8 cellular contexts compared by ENCODE assay signal in genomic region chr19:12564016-12564664, GRCh38. TPM values are rescaled to one million over a fixed set of nuclear protein-coding genes. Genes with fewer than 3 reads are reported as not detected.
DNase-seq lines count a peak whose midpoint lies in the region; ATAC-seq and TF ChIP-seq lines count a peak whose summit lies in the region.

No MANE protein-coding gene starts in this region.

- no peak overlapping the region for H4K8ac ChIP-seq in neuronal stem cell (ENCODE audit: low read depth, low read length)

- no peak overlapping the region for H3K4me2 ChIP-seq in neuronal stem cell (ENCODE audit: insufficient read depth, low read length, poor library complexity, severe bottlenecking)

- H3K27me3 ChIP-seq in neuronal stem cell (ENCODE audit: control insufficient read depth in 3 of 3, insufficient read depth in 3 of 3, low read depth in 1 of 3, low read length in 3 of 3) = no peaks in the 10 kb centered on the region
- no peaks in the 10 kb centered on the region for H3K27me3 ChIP-seq in stomach

- no peak overlapping the region for H3K18ac ChIP-seq in neuronal stem cell (ENCODE audit: low read length)

- H3K14ac ChIP-seq in neuronal stem cell (ENCODE audit: low read length) = no peak overlapping the region

- H3K9ac ChIP-seq in neuronal stem cell (ENCODE audit: low read depth, low read length, poor library complexity) = no peak overlapping the region

- peak; percentile 87 for DNase-seq in G401 (ENCODE audit: low spot score)
- peak; percentile 91 for DNase-seq in NAMALWA (ENCODE audit: low spot score)
- DNase-seq in SIG-M5 treated with dmso at 0.1 percent for 504 hours (lab: John Stamatoyannopoulos, UW; ENCODE audit: unreplicated experiment) = peak; percentile 77
- peak; percentile 88 for DNase-seq in activated T-helper 9 cell treated with anti-CD3 and anti-CD28 coated beads, Interleukin-2, amount 50 U/mL, for 16 hours (ENCODE audit: low read depth)
- DNase-seq in fibroblast of villous mesenchyme (ENCODE audit: low read depth) = peak; percentile 87
- DNase-seq in neuronal stem cell (ENCODE audit: low spot score) = peak; percentile 84
- peak; percentile 92 for DNase-seq in stomach

- no peak overlapping the region for H2BK5ac ChIP-seq in neuronal stem cell (ENCODE audit: low read length)

- in situ Hi-C loops in G401 (cut with HindIII; ENCODE audit: low sequenced_read_pairs) = no loop called here

- intact Hi-C loops in stomach (cut with DNase I; ENCODE audit: low total_unique reads) = loop anchor here (10.0 kb wide), 1 partner anchor 111 kb away; no protein-coding TSS in a partner anchor

- H3K4me3 ChIP-seq in fibroblast of villous mesenchyme (ENCODE audit: low read depth, low read length) (no peak overlapping the region), neuronal stem cell (ENCODE audit: low read length in 2 of 2) (no peak overlapping the region), stomach (no peak overlapping the region)

- TF ChIP-seq CTCF in fibroblast of villous mesenchyme (IDR thresholded peaks at IDR 0.05; ENCODE audit: insufficient read depth, low read depth, low read length) = peak; percentile 97
- peak in 5 of 7 experiments; percentile 89 to 96 (median 93) for TF ChIP-seq CTCF in stomach (IDR thresholded peaks at IDR 0.05)

- no peak overlapping the region for H2BK15ac ChIP-seq in neuronal stem cell (ENCODE audit: low read length)

- no peaks in the 10 kb centered on the region for H3K9me3 ChIP-seq in neuronal stem cell (replicated peaks in 1 of 2; ENCODE audit: control insufficient read depth in 2 of 2, insufficient read depth in 1 of 2, low read depth in 1 of 2, low read length in 2 of 2)
- H3K9me3 ChIP-seq in stomach = no peaks in the 10 kb centered on the region

- no peak overlapping the region for H3K23ac ChIP-seq in neuronal stem cell (ENCODE audit: low read depth, low read length, poor library complexity)

- ATAC-seq in HG03354 (IDR thresholded peaks at IDR 0.05; ENCODE audit: poor library complexity, severe bottlenecking, unreplicated experiment) = no peak

- H3K27ac ChIP-seq in neuronal stem cell (replicated peaks; ENCODE audit: low read length) = no peak overlapping the region
- peak overlapping the region in 1 of 5 donors; percentile 54 for H3K27ac ChIP-seq in stomach

- no peak overlapping the region for H2BK12ac ChIP-seq in neuronal stem cell (ENCODE audit: low read length)

- H3K4me1 ChIP-seq in neuronal stem cell (ENCODE audit: control insufficient read depth in 2 of 2, insufficient read depth in 1 of 2, low read depth in 1 of 2, low read length in 2 of 2) (no peaks in the 10 kb centered on the region), stomach (peaks cover 0 to 10% (median 9%) of the 10 kb centered on the region in 4 donors)

- no peak overlapping the region for H2BK120ac ChIP-seq in neuronal stem cell (ENCODE audit: low read depth, low read length)

- H4K91ac ChIP-seq in neuronal stem cell (ENCODE audit: low read depth, low read length, poor library complexity) = no peak overlapping the region

- peak overlapping the region; percentile 69 for H2AFZ ChIP-seq in neuronal stem cell (ENCODE audit: low read length)

- no CpG with 5 or more reads among the region's 19 CpGs for WGBS in neuronal stem cell (ENCODE audit: extremely low coverage in 2 of 2, insufficient read length in 2 of 2, insufficient replicate concordance in 1 of 2), 2 donors
- 18 to 21% (median 20%) methylated on average over 19 of the region's 19 CpGs for WGBS in stomach, 5 donors

- H3K4ac ChIP-seq in neuronal stem cell (ENCODE audit: low read length) = no peak overlapping the region

- no peak overlapping the region for H2AK5ac ChIP-seq in neuronal stem cell (ENCODE audit: low read depth, low read length)

- no peaks in the 10 kb centered on the region for H3K79me1 ChIP-seq in neuronal stem cell (ENCODE audit: low read depth, low read length)

- no peak for TF ChIP-seq EP300 in stomach (IDR thresholded peaks at IDR 0.05)

- no peak for TF ChIP-seq POLR2A in stomach (IDR thresholded peaks at IDR 0.05)

- no peaks in the 10 kb centered on the region for H3K36me3 ChIP-seq in neuronal stem cell (replicated peaks in 1 of 2; ENCODE audit: control insufficient read depth in 2 of 2, insufficient read depth in 2 of 2, low read length in 2 of 2)
- H3K36me3 ChIP-seq in stomach = no peaks in the 10 kb centered on the region

RNA-seq across cellular contexts. Expression of gene ZNF564, which starts 12.9 kb away (rescaled TPM):
- total RNA-seq in G401 (2014; rRNA removed; shearing (Covaris generic)) = 6.4 TPM in 2 replicates
- 6.0 and 6.4 TPM in 2 replicates for total RNA-seq in fibroblast of villous mesenchyme
- 4.3 TPM for polyA plus RNA-seq in neuronal stem cell (2013, experiment 1 of 2)
- 4.0 TPM for polyA plus RNA-seq in neuronal stem cell (2013, experiment 2 of 2)
- total RNA-seq in stomach = 10 to 100 TPM in 2 of 5 donors, 1 to 10 TPM in 3; 4.9 to 74.1 (median 9.4) TPM
- polyA plus RNA-seq in stomach = 1 to 10 TPM; 4.7 to 6.4 (median 5.0) TPM

RNA-seq across cellular contexts. Expression of gene ZNF490, which starts 46.5 kb away (rescaled TPM):
- total RNA-seq in G401 (2014; rRNA removed; shearing (Covaris generic)) = 3.9 and 4.8 TPM in 2 replicates
- 5.2 and 7.8 TPM in 2 replicates for total RNA-seq in fibroblast of villous mesenchyme
- 3.3 TPM for polyA plus RNA-seq in neuronal stem cell (2013, experiment 1 of 2)
- polyA plus RNA-seq in neuronal stem cell (2013, experiment 2 of 2) = 3.4 TPM
- 1 to 10 TPM in 4 of 5 donors, not detected in 1; 4.1 to 7.5 (median 5.6) TPM for total RNA-seq in stomach
- polyA plus RNA-seq in stomach = under 1 TPM in 2 of 3 donors, not detected in 1; 0.25 to 0.44 TPM

RNA-seq across cellular contexts. Expression of gene ZNF791, which starts 46.6 kb away (rescaled TPM):
- total RNA-seq in G401 (2014; rRNA removed; shearing (Covaris generic)) = 3.8 and 9.2 TPM in 2 replicates
- 17.4 and 20.3 TPM in 2 replicates for total RNA-seq in fibroblast of villous mesenchyme
- polyA plus RNA-seq in neuronal stem cell (2013, experiment 1 of 2) = 15.4 TPM
- polyA plus RNA-seq in neuronal stem cell (2013, experiment 2 of 2) = 17.2 TPM
- 10 to 100 TPM; 14.0 to 33.0 (median 25.8) TPM for total RNA-seq in stomach
- polyA plus RNA-seq in stomach = 1 to 10 TPM; 4.7 to 7.2 (median 5.3) TPM
